8 cellular contexts compared by ENCODE assay signal in genomic region chr15:20192982-20193507, GRCh38.
DNase-seq lines count a peak whose midpoint lies in the region; ATAC-seq and TF ChIP-seq lines count a peak whose summit lies in the region.
"Not testable (repeated sequence)": the region's sequence is repeated elsewhere in the genome, so short reads cannot be mapped to it uniquely, and the experiment has no call there.

No MANE protein-coding gene starts in this region.

- H3K4me1 Mint-ChIP-seq in stimulated activated naive B cell treated with anti-CD40 and anti-IgM and Interleukin-4, amounts not matched to agents 10 μg/mL and 1 μg/mL and 100 μg/mL, for 72 hours, result not testable (repeated sequence)

- H3K4me1 ChIP-seq in RWPE2 (ENCODE audit: insufficient read depth, poor library complexity, severe bottlenecking), result not testable (repeated sequence)

- peak; percentile 25 for DNase-seq in Daoy (ENCODE audit: low read depth)
- not testable (repeated sequence) for DNase-seq in RWPE2 (ENCODE audit: low spot score); omental fat pad (ENCODE audit: low spot score)
- DNase-seq in activated T-cell treated with anti-CD3 and anti-CD28 coated beads for 1 hour (ENCODE audit: low read depth), result peak; percentile 42
- peak; percentile 29 for DNase-seq in stimulated activated naive B cell treated with anti-CD40 and anti-IgM and Interleukin-4, amounts not matched to agents 10 μg/mL and 1 μg/mL and 100 μg/mL, for 72 hours

- H3K27me3 Mint-ChIP-seq in stimulated activated naive B cell treated with anti-CD40 and anti-IgM and Interleukin-4, amounts not matched to agents 10 μg/mL and 1 μg/mL and 100 μg/mL, for 72 hours, result not testable (repeated sequence)

- H3K4me3 Mint-ChIP-seq in stimulated activated naive B cell treated with anti-CD40 and anti-IgM and Interleukin-4, amounts not matched to agents 10 μg/mL and 1 μg/mL and 100 μg/mL, for 72 hours, result not testable (repeated sequence)

- peak; percentile 95 for TF ChIP-seq CTCF in RWPE2 (IDR thresholded peaks at IDR 0.05; ENCODE audit: poor library complexity, severe bottlenecking)
- TF ChIP-seq CTCF in omental fat pad (IDR thresholded peaks at IDR 0.05), result not testable (repeated sequence)

- ATAC-seq in GM21717 (IDR thresholded peaks at IDR 0.05; ENCODE audit: unreplicated experiment) (peak; percentile 77), HG03378 (IDR thresholded peaks at IDR 0.05; ENCODE audit: unreplicated experiment) (peak; percentile 75), RWPE2 (ENCODE audit: low read depth) (peak; percentile 99), esophagus mucosa (peak; percentile 86), omental fat pad (ENCODE audit: low FRiP score) (peak; percentile 78)
- peak; percentile 93 to 97 for ATAC-seq in stimulated activated naive B cell treated with anti-CD40 and anti-IgM and Interleukin-4, amounts not matched to agents 10 μg/mL and 1 μg/mL and 100 μg/mL, for 72 hours (replicated peaks)

- H3K27ac Mint-ChIP-seq in stimulated activated naive B cell treated with anti-CD40 and anti-IgM and Interleukin-4, amounts not matched to agents 10 μg/mL and 1 μg/mL and 100 μg/mL, for 72 hours, result not testable (repeated sequence)

- not testable (repeated sequence) for H3K9me3 ChIP-seq in RWPE2 (ENCODE audit: severe bottlenecking)

- not testable (repeated sequence) for H3K27ac ChIP-seq in RWPE2 (ENCODE audit: poor library complexity, severe bottlenecking)

- H3K36me3 ChIP-seq in RWPE2 (ENCODE audit: low read depth), result not testable (repeated sequence)

- not testable (repeated sequence) for H3K27me3 ChIP-seq in RWPE2 (ENCODE audit: insufficient read depth, poor library complexity, severe bottlenecking)

- H3K36me3 Mint-ChIP-seq in stimulated activated naive B cell treated with anti-CD40 and anti-IgM and Interleukin-4, amounts not matched to agents 10 μg/mL and 1 μg/mL and 100 μg/mL, for 72 hours, result not testable (repeated sequence)

- H3K4me3 ChIP-seq in RWPE2 (ENCODE audit: severe bottlenecking), result not testable (repeated sequence)

- H3K9me3 Mint-ChIP-seq in stimulated activated naive B cell treated with anti-CD40 and anti-IgM and Interleukin-4, amounts not matched to agents 10 μg/mL and 1 μg/mL and 100 μg/mL, for 72 hours, result not testable (repeated sequence)
